Comparison of ENCODE assay signal across 9 cellular contexts in genomic region chr6:56713285-56713684, GRCh38.
A peak's percentile ranks its signal among the peaks of the same experiment; 100 is the strongest.
DNase-seq lines count a peak whose midpoint lies in the region; ATAC-seq, FAIRE-seq and TF ChIP-seq lines count a peak whose summit lies in the region.
"Had no signal": no experiment of that assay in that cellular context is flagged by ENCODE, and none has a peak within 500 bp of the region (broad histone marks: within the 10 kb centered on the region; RNA-seq: fewer than 3 reads in every experiment).

No MANE protein-coding gene starts in this region.

- BruUV-seq in Caco-2 (replicated peaks; lab: Mats Ljungman, UMichigan): no TSS peak
- no TSS peak for BruUV-seq in endothelial cell of umbilical vein (replicated peaks; lab: Mats Ljungman, UMichigan)

- H4K20me1 ChIP-seq in endothelial cell of umbilical vein (replicated peaks; ENCODE audit: control insufficient read depth, extremely low read depth, insufficient read depth, low read length): peaks cover under 1% of the 10 kb centered on the region

- no peaks in the 10 kb centered on the region for H3K27me3 Mint-ChIP-seq in Caco-2 (ENCODE audit: insufficient read depth, unreplicated experiment)
- peaks cover 1% of the 10 kb centered on the region for H3K27me3 Mint-ChIP-seq in activated CD4-positive, alpha-beta memory T cell treated with anti-CD3 and anti-CD28 coated beads for 36 hours

- peaks cover 32% of the 10 kb centered on the region for H3K4me1 Mint-ChIP-seq in Caco-2 (ENCODE audit: low read depth, unreplicated experiment)
- H3K4me1 Mint-ChIP-seq in activated CD4-positive, alpha-beta memory T cell treated with anti-CD3 and anti-CD28 coated beads for 36 hours (ENCODE audit: low read depth): no peaks in the 10 kb centered on the region

- H3K9me3 Mint-ChIP-seq in Caco-2 (ENCODE audit: unreplicated experiment): peaks cover under 1% of the 10 kb centered on the region
- no peaks in the 10 kb centered on the region for H3K9me3 Mint-ChIP-seq in activated CD4-positive, alpha-beta memory T cell treated with anti-CD3 and anti-CD28 coated beads for 36 hours

- peaks cover 6% of the 10 kb centered on the region for H3K36me3 Mint-ChIP-seq in Caco-2 (ENCODE audit: insufficient read depth, unreplicated experiment)
- no peaks in the 10 kb centered on the region for H3K36me3 Mint-ChIP-seq in activated CD4-positive, alpha-beta memory T cell treated with anti-CD3 and anti-CD28 coated beads for 36 hours

- no peaks in the 10 kb centered on the region for H3K27me3 ChIP-seq in Caco-2 (replicated peaks; ENCODE audit: control insufficient read depth, insufficient read depth, low read length)
- no peaks in the 10 kb centered on the region for H3K27me3 ChIP-seq in endothelial cell of umbilical vein (ENCODE audit: control insufficient read depth in 2 of 2, insufficient read depth in 2 of 2, low read length in 2 of 2)

- H3K36me3 ChIP-seq in Caco-2 (ENCODE audit: control insufficient read depth, insufficient read depth, low read length) (no peaks in the 10 kb centered on the region), endothelial cell of umbilical vein (ENCODE audit: control insufficient read depth in 2 of 2, extremely low read depth in 1 of 2, insufficient read depth in 2 of 2, low read length in 2 of 2) (no peaks in the 10 kb centered on the region)

- H3K4me3 Mint-ChIP-seq in Caco-2 (ENCODE audit: unreplicated experiment): no peak overlapping the region
- no peak overlapping the region for H3K4me3 Mint-ChIP-seq in activated CD4-positive, alpha-beta memory T cell treated with anti-CD3 and anti-CD28 coated beads for 36 hours

- H3K4me2 ChIP-seq in endothelial cell of umbilical vein (ENCODE audit: insufficient read depth, low read length): peak overlapping the region; percentile 74

- CTCF ChIA-PET in Caco-2 (lab: Charles Lee) (interaction anchor here (0.6 to 2.7 kb wide), 4 partner anchors 16 to 139 kb away, joined by 3 to 14 read pairs (median 4); no protein-coding TSS in a partner anchor), endothelial cell of umbilical vein (lab: Charles Lee) (interaction anchor here (1.1 to 10.0 kb wide), 11 partner anchors 13 to 138 kb away, joined by 3 to 174 read pairs (median 5); no protein-coding TSS in a partner anchor)
- CTCF ChIA-PET in activated CD4-positive, alpha-beta memory T cell treated with anti-CD3 and anti-CD28 coated beads for 36 hours (lab: Charles Lee): no interaction called here

- H3K27ac Mint-ChIP-seq in Caco-2 (ENCODE audit: unreplicated experiment): peak overlapping the region; percentile 78
- no peak overlapping the region for H3K27ac Mint-ChIP-seq in activated CD4-positive, alpha-beta memory T cell treated with anti-CD3 and anti-CD28 coated beads for 36 hours

- H3K4me1 ChIP-seq in Caco-2: peaks cover 51% of the 10 kb centered on the region
- H3K4me1 ChIP-seq in endothelial cell of umbilical vein (ENCODE audit: control insufficient read depth, extremely low read depth, insufficient read depth, low read length): peaks cover 52% of the 10 kb centered on the region

- dilution Hi-C loops in endothelial cell of umbilical vein (cut with MboI; ENCODE audit: extremely low pct_ligation_motif_present, low sequenced_read_pairs): no loop called here

- peaks cover 41% of the 10 kb centered on the region for H3K79me2 ChIP-seq in endothelial cell of umbilical vein (ENCODE audit: control insufficient read depth, insufficient read depth, low read length)

- peak overlapping the region; percentile 86 for H3K27ac ChIP-seq in endothelial cell of umbilical vein (ENCODE audit: insufficient read depth, low read depth, low read length)

- no peaks in the 10 kb centered on the region for H3K9me1 ChIP-seq in endothelial cell of umbilical vein (replicated peaks; ENCODE audit: control insufficient read depth, extremely low read depth, insufficient read depth, low read length)

- POLR2A ChIA-PET in Caco-2 (lab: Charles Lee) (no interaction called here), endothelial cell of umbilical vein (lab: Charles Lee) (no interaction called here)
- POLR2A ChIA-PET in activated CD4-positive, alpha-beta memory T cell treated with anti-CD3 and anti-CD28 coated beads for 36 hours (lab: Charles Lee): no interaction called here

- no peak overlapping the region for H2AFZ ChIP-seq in endothelial cell of umbilical vein (ENCODE audit: low read depth, low read length)

- peaks cover 8% of the 10 kb centered on the region for H3K9me3 ChIP-seq in Caco-2
- no peaks in the 10 kb centered on the region for H3K9me3 ChIP-seq in endothelial cell of umbilical vein (replicated peaks; ENCODE audit: control insufficient read depth, insufficient read depth, low read length)

- intact Hi-C loops in Caco-2 (cut with micrococcal nuclease; ENCODE audit: unreplicated experiment): no loop called here
- intact Hi-C loops in endothelial cell of umbilical vein (cut with micrococcal nuclease): loop anchor here (5.0 kb wide), 1 partner anchor 604 kb away; the partner anchor contains the start of gene PRIM2
- intact Hi-C loops in activated CD4-positive, alpha-beta memory T cell treated with anti-CD3 and anti-CD28 coated beads for 36 hours (cut with micrococcal nuclease): no loop called here

- no peak for TF ChIP-seq POLR2A in endothelial cell of umbilical vein (IDR thresholded peaks at IDR 0.05; ENCODE audit: low read depth, low read length)

- H3K9ac ChIP-seq in endothelial cell of umbilical vein (replicated peaks; ENCODE audit: extremely low read depth, insufficient read depth, low read length): no peak overlapping the region

- H3K4me3 ChIP-seq in Caco-2 (ENCODE audit: low read depth, low read length): no peak overlapping the region
- no peak overlapping the region for H3K4me3 ChIP-seq in endothelial cell of umbilical vein (replicated peaks in 1 of 3; ENCODE audit: insufficient read depth in 1 of 3, low read depth in 1 of 3, low read length in 3 of 3)

- no peak for TF ChIP-seq CTCF in Caco-2 (IDR thresholded peaks at IDR 0.05; ENCODE audit: insufficient read depth in 1 of 2, low read depth in 1 of 2, low read length in 1 of 2, severe bottlenecking in 1 of 2, unreplicated experiment in 1 of 2)
- TF ChIP-seq CTCF in endothelial cell of umbilical vein (IDR thresholded peaks at IDR 0.05; ENCODE audit: extremely low read depth in 1 of 2, insufficient read depth in 1 of 2, low read depth in 1 of 2, low read length in 2 of 2): no peak

- no peak for ATAC-seq in GM21825 (IDR thresholded peaks at IDR 0.05; ENCODE audit: unreplicated experiment)

- DNase-seq in Caco-2 (peak in 1 of 2 experiments; percentile 41), NCI-H69 (lab: John Stamatoyannopoulos, UW) (peak; percentile 43), endothelial cell of umbilical vein (ENCODE audit: low read depth, low spot score) (peak; percentile 85), myocyte (ENCODE audit: low read depth) (peak; percentile 80), ecto neural progenitor cell (ENCODE audit: low spot score) (no peak)
- no peak for DNase-seq in stimulated activated CD4-positive, alpha-beta T cell treated with anti-CD3 and anti-CD28 coated beads, Interleukin-2, amount 100 ng/mL, for 48 hours
- no peak for DNase-seq in activated CD4-positive, alpha-beta memory T cell treated with anti-CD3 and anti-CD28 coated beads for 36 hours
- DNase-seq: hippocampal formation had no signal

- FAIRE-seq in endothelial cell of umbilical vein (lab: Jason Lieb, UNC): peak; percentile 92

TF ChIP-seq in endothelial cell of umbilical vein, 7 proteins besides CTCF, POLR2A, EP300 and RAD21:
- TF ChIP-seq POLR2AphosphoS5 (IDR thresholded peaks at IDR 0.05; ENCODE audit: insufficient read depth, low read depth, low read length) (peak; percentile 59), MAX (IDR thresholded peaks at IDR 0.05; ENCODE audit: insufficient read depth, insufficient read length) (no peak), MYC (IDR thresholded peaks at IDR 0.05; ENCODE audit: low read depth, low read length) (no peak), JUN (IDR thresholded peaks at IDR 0.05; ENCODE audit: borderline replicate concordance, insufficient read depth, insufficient read length, low read depth) (peak; percentile 17), GATA2 (IDR thresholded peaks at IDR 0.05; ENCODE audit: insufficient read depth, insufficient read length, low read depth, low read length) (no peak), FOS (IDR thresholded peaks at IDR 0.05; ENCODE audit: borderline replicate concordance, insufficient read depth, low read length) (peak; percentile 74), EZH2 (IDR thresholded peaks at IDR 0.05; ENCODE audit: borderline replicate concordance, low read depth, low read length, severe bottlenecking) (no peak)

Comparison
In these comparisons a context has a peak if more than half of its experiments do, and no peak if none do; other contexts are left out.
1. DNase-seq: peak in NCI-H69 (single experiment), endothelial cell of umbilical vein (single experiment) and myocyte (single experiment); none in ecto neural progenitor cell (single experiment), stimulated activated CD4-positive, alpha-beta T cell treated with anti-CD3 and anti-CD28 coated beads, Interleukin-2, amount 100 ng/mL, for 48 hours (0 of 2) and activated CD4-positive, alpha-beta memory T cell treated with anti-CD3 and anti-CD28 coated beads for 36 hours (single experiment).